8 cellular contexts compared by ENCODE assay signal in genomic region chr9:6006968-6007769, GRCh38. TPM values are rescaled to one million over a fixed set of nuclear protein-coding genes. Genes with fewer than 3 reads are reported as not detected.
DNase-seq lines count a peak whose midpoint lies in the region; ATAC-seq and TF ChIP-seq lines count a peak whose summit lies in the region.

No MANE protein-coding gene starts in this region.

- POLR2A ChIA-PET in PC-9 (lab: Charles Lee; ENCODE audit: unreplicated experiment) = interaction anchor here (0.5 to 1.2 kb wide), 5 partner anchors 19 to 379 kb away, joined by 3 to 7 read pairs (median 4); no protein-coding TSS in a partner anchor

- peak overlapping the region; percentile 89 for H3K4me2 ChIP-seq in PC-9

- H3K9me3 ChIP-seq in PC-9 (ENCODE audit: insufficient read depth, low read depth) = no peaks in the 10 kb centered on the region

- H3K79me2 ChIP-seq in PC-9 (ENCODE audit: low read depth) = peaks cover 67% of the 10 kb centered on the region

- CTCF ChIA-PET in PC-9 (lab: Charles Lee) = no interaction called here

- intact Hi-C loops in PC-9 (cut with micrococcal nuclease; ENCODE audit: unreplicated experiment) = no loop called here

- BruUV-seq in PC-9 (replicated peaks; lab: Mats Ljungman, UMichigan) = no TSS peak

- no peak for TF ChIP-seq CTCF in PC-9 (conservative IDR thresholded peaks at IDR 0.05)

- peak overlapping the region; percentile 51 for H3K27ac ChIP-seq in PC-9

- peak overlapping the region; percentile 75 for H2AFZ ChIP-seq in PC-9

- peaks cover 1% of the 10 kb centered on the region for H3K27me3 Mint-ChIP-seq in IgD-negative memory B cell
- H3K27me3 Mint-ChIP-seq in activated T-cell treated with anti-CD3 and anti-CD28 coated beads, Interleukin-2, amount 50 U/mL, for 24 hours = no peaks in the 10 kb centered on the region

- peak; percentile 67 for ATAC-seq in GM21619 (IDR thresholded peaks at IDR 0.05; ENCODE audit: unreplicated experiment)
- ATAC-seq in esophagus mucosa = peak; percentile 93

- H3K4me1 Mint-ChIP-seq in IgD-negative memory B cell = peaks cover 28 to 40% (median 35%) of the 10 kb centered on the region in 3 donors
- peaks cover 72% of the 10 kb centered on the region for H3K4me1 Mint-ChIP-seq in activated T-cell treated with anti-CD3 and anti-CD28 coated beads, Interleukin-2, amount 50 U/mL, for 24 hours (ENCODE audit: low read depth)

- H3K27me3 ChIP-seq in PC-9 (ENCODE audit: insufficient read depth, low read depth) = no peaks in the 10 kb centered on the region

- H3K9me2 ChIP-seq in PC-9 (ENCODE audit: insufficient read depth) = no peaks in the 10 kb centered on the region

- H3K36me3 Mint-ChIP-seq in IgD-negative memory B cell = peaks cover 8% of the 10 kb centered on the region
- H3K36me3 Mint-ChIP-seq in activated T-cell treated with anti-CD3 and anti-CD28 coated beads, Interleukin-2, amount 50 U/mL, for 24 hours (ENCODE audit: low read depth) = peaks cover 55% of the 10 kb centered on the region

- peaks cover 8% of the 10 kb centered on the region; the same call in 1 of the 2 replicates for H3K4me1 ChIP-seq in PC-9 (replicated peaks; ENCODE audit: insufficient read depth)

- peak overlapping the region; percentile 35 to 97 (median 95) for H3K27ac Mint-ChIP-seq in IgD-negative memory B cell
- H3K27ac Mint-ChIP-seq in activated T-cell treated with anti-CD3 and anti-CD28 coated beads, Interleukin-2, amount 50 U/mL, for 24 hours = peak overlapping the region; percentile 94

- peak; percentile 78 for DNase-seq in DMS114 treated with DMSO at 0.1 percent for 48 hours (lab: John Stamatoyannopoulos, UW; ENCODE audit: unreplicated experiment)
- DNase-seq in PC-9 = peak; percentile 72 to 87
- DNase-seq in activated T-cell treated with anti-CD3 and anti-CD28 coated beads, Interleukin-2, amount 50 U/mL, for 24 hours = peak; percentile 96
- DNase-seq in myocyte (ENCODE audit: low read depth) = peak; percentile 82
- peak; percentile 80 to 89 for DNase-seq in stimulated activated CD8-positive, alpha-beta memory T cell treated with anti-CD3 and anti-CD28 coated beads, Interleukin-7, amount 100 ng/mL, for 1 hour (ENCODE audit: low read depth in 2 of 2)

- H4K20me1 ChIP-seq in PC-9 (ENCODE audit: insufficient read depth) = no peaks in the 10 kb centered on the region

- H3K4me3 Mint-ChIP-seq in IgD-negative memory B cell = peak overlapping the region; percentile 95 to 99 (median 96)
- H3K4me3 Mint-ChIP-seq in activated T-cell treated with anti-CD3 and anti-CD28 coated beads, Interleukin-2, amount 50 U/mL, for 24 hours = peak overlapping the region; percentile 89

- peaks cover 19% of the 10 kb centered on the region; the same call in 1 of the 2 replicates for H3F3A ChIP-seq in PC-9 (ENCODE audit: insufficient read depth, low read depth)

- peaks cover 0 to under 1% (median 0%) of the 10 kb centered on the region in 3 donors for H3K9me3 Mint-ChIP-seq in IgD-negative memory B cell
- peaks cover 5% of the 10 kb centered on the region for H3K9me3 Mint-ChIP-seq in activated T-cell treated with anti-CD3 and anti-CD28 coated beads, Interleukin-2, amount 50 U/mL, for 24 hours

- H3K4me3 ChIP-seq in PC-9 = peak overlapping the region; percentile 84

- 0 out of 2 replicates have a peak, but pooled peaks cover 7% of the 10 kb centered on the region for H3K36me3 ChIP-seq in PC-9 (ENCODE audit: low read depth)

RNA-seq across cellular contexts. Expression of gene RANBP6, which starts 8.3 kb away (rescaled TPM):
- 10.0 TPM for polyA plus RNA-seq in IgD-negative memory B cell
- total RNA-seq in PC-9 (2021) (7.4 and 7.9 TPM in 2 replicates), esophagus mucosa (7.5 TPM), myocyte (38.3 and 42.0 TPM in 2 replicates)
- polyA plus RNA-seq in myocyte (2012) = 7.4 TPM

Comparison
In these comparisons a context has a peak if more than half of its experiments do, and no peak if none do; other contexts are left out.
1. Peak in every context shown above with its lines: DNase-seq, ATAC-seq, H3K4me3 ChIP-seq and H3K27ac ChIP-seq.